Comparison of ENCODE assay signal across 19 cellular contexts in genomic region chr6:87846446-87846845, GRCh38.
DNase-seq lines count a peak whose midpoint lies in the region; ATAC-seq and TF ChIP-seq lines count a peak whose summit lies in the region.
"Had no signal": no experiment of that assay in that cellular context is flagged by ENCODE, and none has a peak within 500 bp of the region (broad histone marks: within the 10 kb centered on the region; RNA-seq: fewer than 3 reads in every experiment).

No MANE protein-coding gene starts in this region.

- H3K36me3 Mint-ChIP-seq in activated T-helper 17 cell treated with anti-CD3 and anti-CD28 coated beads, Interleukin-2, amount 50 U/mL, for 72 hours (ENCODE audit: low read depth) = no peaks in the 10 kb centered on the region
- H3K36me3 Mint-ChIP-seq: CD4-positive, CD25-positive, alpha-beta regulatory T cell had no signal

- intact Hi-C loops in vagina (cut with DNase I) = no loop called here

- H3K9me3 Mint-ChIP-seq in activated T-helper 17 cell treated with anti-CD3 and anti-CD28 coated beads, Interleukin-2, amount 50 U/mL, for 72 hours = no peaks in the 10 kb centered on the region

- TF ChIP-seq POLR2A in vagina (IDR thresholded peaks at IDR 0.05) = no peak

- peak overlapping the region; percentile 51; the same call in 1 of the 2 replicates for H3K4me2 ChIP-seq in KMS-11

- H3K79me2 ChIP-seq in KMS-11 (ENCODE audit: insufficient read depth, low read depth) = no peaks in the 10 kb centered on the region

- H3K36me3 ChIP-seq in KMS-11 (ENCODE audit: insufficient read depth) = no peaks in the 10 kb centered on the region
- no peaks in the 10 kb centered on the region for H3K36me3 ChIP-seq in vagina
- H3K36me3 ChIP-seq: HAP-1 had no signal

- peak; percentile 34 to 41 for DNase-seq in NCI-H526 (lab: John Stamatoyannopoulos, UW)
- peak; percentile 23 for DNase-seq in epithelial cell of esophagus (ENCODE audit: low read depth)
- peak; percentile 16 for DNase-seq in renal cortical epithelial cell (ENCODE audit: low read depth)
- no peak for DNase-seq in vagina (ENCODE audit: extremely low spot score in 2 of 2)
- DNase-seq in DMS53 treated with DMSO at 0.1 percent for 48 hours (lab: John Stamatoyannopoulos, UW; ENCODE audit: unreplicated experiment) = no peak
- DNase-seq: CD4-positive, CD25-positive, alpha-beta regulatory T cell; DMS 273 treated with DMSO at 0.1 percent for 48 hours; DND-41; GM23248; KG1; MV-4-11; NCI-H1417; NCI-H1694 treated with DMSO at 0.1 percent for 48 hours; NCI-H2107; NCI-H774 had no signal

- no peak overlapping the region for H2AFZ ChIP-seq in KMS-11 (ENCODE audit: low read depth)
- H2AFZ ChIP-seq: GM23248 had no signal

- H3K27me3 Mint-ChIP-seq in activated T-helper 17 cell treated with anti-CD3 and anti-CD28 coated beads, Interleukin-2, amount 50 U/mL, for 72 hours = peaks cover 3% of the 10 kb centered on the region

- H3K4me3 ChIP-seq in KMS-11 (IDR thresholded peaks at IDR 0.05; ENCODE audit: insufficient read depth, low read depth, low read length) (no peak overlapping the region), epithelial cell of esophagus (ENCODE audit: low read length) (no peak overlapping the region), vagina (no peak overlapping the region)
- H3K4me3 ChIP-seq: GM12878, GM23248, HAP-1 had no signal

- H3K9ac ChIP-seq in KMS-11 = no peak overlapping the region
- H3K9ac ChIP-seq: GM23248 had no signal

- no peak for ATAC-seq in activated T-helper 17 cell treated with anti-CD3 and anti-CD28 coated beads, Interleukin-2, amount 50 U/mL, for 72 hours (replicated peaks)
- ATAC-seq: GM12878 had no signal

- H3K27ac Mint-ChIP-seq in activated T-helper 17 cell treated with anti-CD3 and anti-CD28 coated beads, Interleukin-2, amount 50 U/mL, for 72 hours = no peak overlapping the region
- H3K27ac Mint-ChIP-seq: CD4-positive, CD25-positive, alpha-beta regulatory T cell had no signal

- H3K4me1 ChIP-seq in KMS-11 (ENCODE audit: low read depth, poor library complexity, severe bottlenecking) = peaks cover 68% of the 10 kb centered on the region
- H3K4me1 ChIP-seq in vagina = no peaks in the 10 kb centered on the region
- H3K4me1 ChIP-seq: HAP-1 had no signal

- no peaks in the 10 kb centered on the region for H4K20me1 ChIP-seq in KMS-11 (ENCODE audit: insufficient read depth)

- H3K4me3 Mint-ChIP-seq in activated T-helper 17 cell treated with anti-CD3 and anti-CD28 coated beads, Interleukin-2, amount 50 U/mL, for 72 hours = no peak overlapping the region
- H3K4me3 Mint-ChIP-seq: CD4-positive, CD25-positive, alpha-beta regulatory T cell had no signal

- H3K27me3 ChIP-seq in KMS-11 (ENCODE audit: insufficient read depth, low read depth) (no peaks in the 10 kb centered on the region), vagina (no peaks in the 10 kb centered on the region)

- no peak overlapping the region for H3K27ac ChIP-seq in KMS-11
- H3K27ac ChIP-seq in vagina = no peak overlapping the region
- H3K27ac ChIP-seq: GM23248 had no signal

- H3K9me3 ChIP-seq in vagina = no peaks in the 10 kb centered on the region
- H3K9me3 ChIP-seq: HAP-1 had no signal

- TF ChIP-seq CTCF in KMS-11 (conservative IDR thresholded peaks at IDR 0.05; ENCODE audit: low read depth, low read length) = no peak
- TF ChIP-seq CTCF in epithelial cell of esophagus (IDR thresholded peaks at IDR 0.05; ENCODE audit: insufficient read depth, low read depth, low read length, missing control alignments) = no peak
- no peak for TF ChIP-seq CTCF in vagina (IDR thresholded peaks at IDR 0.05)

- no peaks in the 10 kb centered on the region for H3K4me1 Mint-ChIP-seq in activated T-helper 17 cell treated with anti-CD3 and anti-CD28 coated beads, Interleukin-2, amount 50 U/mL, for 72 hours
- H3K4me1 Mint-ChIP-seq: CD4-positive, CD25-positive, alpha-beta regulatory T cell had no signal

Comparison
In these comparisons a context has a peak if more than half of its experiments do, and no peak if none do; other contexts are left out.
1. DNase-seq: peak in NCI-H526 (2 of 2), epithelial cell of esophagus (single experiment) and renal cortical epithelial cell (single experiment); none in vagina (0 of 2) and DMS53 treated with DMSO at 0.1 percent for 48 hours (single experiment).